14 cellular contexts compared by ENCODE assay signal in the genomic region with DNA sequence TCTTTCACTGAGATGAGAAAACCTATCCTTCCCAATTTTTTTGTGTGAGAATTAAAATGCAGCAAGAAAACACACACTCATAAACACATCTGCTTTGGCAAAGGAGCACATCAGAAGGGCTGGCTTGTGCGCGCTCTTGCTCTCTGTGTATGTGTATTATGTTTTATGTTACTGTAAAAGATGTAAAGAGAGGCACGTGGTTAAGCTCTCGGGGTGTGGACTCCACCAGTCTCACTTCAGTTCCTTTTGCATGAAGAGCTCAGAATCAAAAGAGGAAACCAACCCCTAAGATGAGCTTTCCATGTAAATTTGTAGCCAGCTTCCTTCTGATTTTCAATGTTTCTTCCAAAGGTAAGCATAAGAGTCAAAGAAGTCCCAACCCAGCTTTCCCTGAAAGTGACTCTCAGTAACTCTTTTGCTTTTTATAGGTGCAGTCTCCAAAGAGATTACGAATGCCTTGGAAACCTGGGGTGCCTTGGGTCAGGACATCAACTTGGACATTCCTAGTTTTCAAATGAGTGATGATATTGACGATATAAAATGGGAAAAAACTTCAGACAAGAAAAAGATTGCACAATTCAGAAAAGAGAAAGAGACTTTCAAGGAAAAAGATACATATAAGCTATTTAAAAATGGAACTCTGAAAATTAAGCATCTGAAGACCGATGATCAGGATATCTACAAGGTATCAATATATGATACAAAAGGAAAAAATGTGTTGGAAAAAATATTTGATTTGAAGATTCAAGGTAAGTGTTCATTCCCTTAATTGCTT. TPM values are rescaled to one million over a fixed set of nuclear protein-coding genes. Genes with fewer than 3 reads are reported as not detected.
DNase-seq lines count a peak whose midpoint lies in the region; ATAC-seq and TF ChIP-seq lines count a peak whose summit lies in the region.
"Had no signal": no experiment of that assay in that cellular context is flagged by ENCODE, and none has a peak within 500 bp of the region (broad histone marks: within the 10 kb centered on the region; RNA-seq: fewer than 3 reads in every experiment).

A gene with protein sequence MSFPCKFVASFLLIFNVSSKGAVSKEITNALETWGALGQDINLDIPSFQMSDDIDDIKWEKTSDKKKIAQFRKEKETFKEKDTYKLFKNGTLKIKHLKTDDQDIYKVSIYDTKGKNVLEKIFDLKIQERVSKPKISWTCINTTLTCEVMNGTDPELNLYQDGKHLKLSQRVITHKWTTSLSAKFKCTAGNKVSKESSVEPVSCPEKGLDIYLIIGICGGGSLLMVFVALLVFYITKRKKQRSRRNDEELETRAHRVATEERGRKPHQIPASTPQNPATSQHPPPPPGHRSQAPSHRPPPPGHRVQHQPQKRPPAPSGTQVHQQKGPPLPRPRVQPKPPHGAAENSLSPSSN (plus strand): TSS at position 228 of the 775 bp plus-strand sequence. CDS start 63 bp downstream, at position 291.

- peak; percentile 80 for DNase-seq in activated CD4-positive, alpha-beta T cell treated with anti-CD3 and anti-CD28 coated beads for 36 hours
- no peak for DNase-seq in activated CD4-positive, alpha-beta T cell treated with anti-CD3 and anti-CD28 coated beads for 1 hour
- peak; percentile 79 for DNase-seq in activated CD8-positive, alpha-beta T cell treated with anti-CD3 and anti-CD28 coated beads, Interleukin-2, amount 10 ng/mL, durations not matched to agents 7 days and 5 days
- DNase-seq in immature natural killer cell (peak; percentile 22 to 46 (median 26)), suprapubic skin (ENCODE audit: low spot score in 2 of 2) (no peak), NCI-H446 treated with DMSO at 0.1 percent for 48 hours (lab: John Stamatoyannopoulos, UW) (no peak)
- DNase-seq: NCI-H82, nephron progenitor cell, substantia nigra had no signal

- no peak within 1 kb of the TSS for H3K27ac ChIP-seq in suprapubic skin

- no peaks in the 10 kb centered on the region for H3K9me3 ChIP-seq in suprapubic skin

- H3K4me3 Mint-ChIP-seq in activated CD4-positive, alpha-beta T cell treated with anti-CD3 and anti-CD28 coated beads for 36 hours: peak within 1 kb of the TSS; percentile 93
- peak within 1 kb of the TSS; percentile 99 for H3K4me3 Mint-ChIP-seq in activated CD8-positive, alpha-beta T cell treated with anti-CD3 and anti-CD28 coated beads, Interleukin-2, amount 10 ng/mL, durations not matched to agents 7 days and 5 days
- H3K4me3 Mint-ChIP-seq in immature natural killer cell: peak within 1 kb of the TSS; percentile 92 to 99 (median 96)
- H3K4me3 Mint-ChIP-seq: nephron progenitor cell had no signal

- H3K4me1 ChIP-seq in suprapubic skin: no peaks in the 10 kb centered on the region

- intact Hi-C loops in activated CD4-positive, alpha-beta T cell treated with anti-CD3 and anti-CD28 coated beads for 36 hours (cut with DNase I, micrococcal nuclease): loop anchor here (1.0 to 10.0 kb wide), 3 partner anchors 9 to 850 kb away; a partner anchor contains a TSS

- peak within 1 kb of the TSS; percentile 10 for H3K4me3 ChIP-seq in suprapubic skin

- no peaks in the 10 kb centered on the region for H3K36me3 ChIP-seq in suprapubic skin

- H3K27me3 ChIP-seq in suprapubic skin: no peaks in the 10 kb centered on the region

- no peak for TF ChIP-seq POLR2A in suprapubic skin (IDR thresholded peaks at IDR 0.05)

- peak within 1 kb of the TSS; percentile 100 for H3K27ac Mint-ChIP-seq in activated CD4-positive, alpha-beta T cell treated with anti-CD3 and anti-CD28 coated beads for 36 hours
- H3K27ac Mint-ChIP-seq in activated CD8-positive, alpha-beta T cell treated with anti-CD3 and anti-CD28 coated beads, Interleukin-2, amount 10 ng/mL, durations not matched to agents 7 days and 5 days: peak within 1 kb of the TSS; percentile 98
- H3K27ac Mint-ChIP-seq in immature natural killer cell: peak within 1 kb of the TSS; percentile 88 to 97 (median 94)
- H3K27ac Mint-ChIP-seq: nephron progenitor cell had no signal

- TF ChIP-seq CTCF in suprapubic skin (IDR thresholded peaks at IDR 0.05): no peak

- POLR2A ChIA-PET in activated CD4-positive, alpha-beta T cell treated with anti-CD3 and anti-CD28 coated beads for 36 hours (lab: Charles Lee): interaction anchor here (0.7 to 8.0 kb wide), 12 partner anchors 10 to 308 kb away, joined by 3 to 137 read pairs (median 12); a partner anchor contains a TSS
- POLR2A ChIA-PET in activated CD8-positive, alpha-beta T cell treated with anti-CD3 and anti-CD28 coated beads, Interleukin-2, amount 10 ng/mL, durations not matched to agents 7 days and 5 days (lab: Charles Lee): interaction anchor here (0.6 to 24.5 kb wide), 17 partner anchors 9 to 305 kb away, joined by 3 to 548 read pairs (median 5); a partner anchor contains a TSS

- 78% methylated on average over 7 of the region's 7 CpGs for WGBS in suprapubic skin

- peaks cover 62% of the 10 kb centered on the region for H3K36me3 Mint-ChIP-seq in activated CD4-positive, alpha-beta T cell treated with anti-CD3 and anti-CD28 coated beads for 36 hours (ENCODE audit: low read depth)
- H3K36me3 Mint-ChIP-seq in activated CD8-positive, alpha-beta T cell treated with anti-CD3 and anti-CD28 coated beads, Interleukin-2, amount 10 ng/mL, durations not matched to agents 7 days and 5 days (ENCODE audit: low read depth): peaks cover 65% of the 10 kb centered on the region
- peaks cover 5 to 29% (median 25%) of the 10 kb centered on the region in 3 donors for H3K36me3 Mint-ChIP-seq in immature natural killer cell

- peaks cover 9% of the 10 kb centered on the region for H3K9me3 Mint-ChIP-seq in activated CD4-positive, alpha-beta T cell treated with anti-CD3 and anti-CD28 coated beads for 36 hours (ENCODE audit: low read depth)
- peaks cover 10% of the 10 kb centered on the region for H3K9me3 Mint-ChIP-seq in activated CD8-positive, alpha-beta T cell treated with anti-CD3 and anti-CD28 coated beads, Interleukin-2, amount 10 ng/mL, durations not matched to agents 7 days and 5 days (ENCODE audit: insufficient read depth)
- H3K9me3 Mint-ChIP-seq in immature natural killer cell: peaks cover 0 to 11% (median 2%) of the 10 kb centered on the region in 6 donors

- TF ChIP-seq EP300 in suprapubic skin (IDR thresholded peaks at IDR 0.05): no peak

- CTCF ChIA-PET in activated CD4-positive, alpha-beta T cell treated with anti-CD3 and anti-CD28 coated beads for 36 hours (lab: Charles Lee): interaction anchor here (0.6 to 5.6 kb wide), 12 partner anchors 9 to 73 kb away, joined by 3 to 66 read pairs (median 8); no protein-coding TSS in a partner anchor
- CTCF ChIA-PET in activated CD8-positive, alpha-beta T cell treated with anti-CD3 and anti-CD28 coated beads, Interleukin-2, amount 10 ng/mL, durations not matched to agents 7 days and 5 days (lab: Charles Lee): interaction anchor here (0.8 to 12.3 kb wide), 12 partner anchors 11 to 128 kb away, joined by 3 to 176 read pairs (median 4); no protein-coding TSS in a partner anchor

- H3K4me1 Mint-ChIP-seq in activated CD4-positive, alpha-beta T cell treated with anti-CD3 and anti-CD28 coated beads for 36 hours: peaks cover 41% of the 10 kb centered on the region
- H3K4me1 Mint-ChIP-seq in activated CD8-positive, alpha-beta T cell treated with anti-CD3 and anti-CD28 coated beads, Interleukin-2, amount 10 ng/mL, durations not matched to agents 7 days and 5 days (ENCODE audit: low read depth): peaks cover 42% of the 10 kb centered on the region
- H3K4me1 Mint-ChIP-seq in immature natural killer cell: peaks cover 53 to 60% of the 10 kb centered on the region in 2 donors
- H3K4me1 Mint-ChIP-seq: nephron progenitor cell had no signal

- ATAC-seq in activated CD4-positive, alpha-beta T cell treated with anti-CD3 and anti-CD28 coated beads for 36 hours: peak; percentile 80
- peak; percentile 75 for ATAC-seq in activated CD8-positive, alpha-beta T cell treated with anti-CD3 and anti-CD28 coated beads, Interleukin-2, amount 10 ng/mL, durations not matched to agents 7 days and 5 days
- ATAC-seq in HG02588 (IDR thresholded peaks at IDR 0.05; ENCODE audit: unreplicated experiment) (no peak), HG02759 (IDR thresholded peaks at IDR 0.05; ENCODE audit: unreplicated experiment) (no peak)
- ATAC-seq: esophagus mucosa had no signal

- H3K27me3 Mint-ChIP-seq in activated CD4-positive, alpha-beta T cell treated with anti-CD3 and anti-CD28 coated beads for 36 hours: no peaks in the 10 kb centered on the region
- no peaks in the 10 kb centered on the region for H3K27me3 Mint-ChIP-seq in activated CD8-positive, alpha-beta T cell treated with anti-CD3 and anti-CD28 coated beads, Interleukin-2, amount 10 ng/mL, durations not matched to agents 7 days and 5 days (ENCODE audit: low read depth)
- H3K27me3 Mint-ChIP-seq in immature natural killer cell (ENCODE audit: low read depth in 3 of 3): peaks cover 0 to 2% (median 0%) of the 10 kb centered on the region in 3 donors

RNA-seq across cellular contexts. Expression of the gene that starts here (rescaled TPM):
- 100 to 1,000 TPM; 287 to 291 TPM for total RNA-seq in activated CD4-positive, alpha-beta T cell treated with anti-CD3 and anti-CD28 coated beads for 36 hours
- 100 to 1,000 TPM; 186 to 189 TPM for total RNA-seq in activated CD8-positive, alpha-beta T cell treated with anti-CD3 and anti-CD28 coated beads, Interleukin-2, amount 10 ng/mL, durations not matched to agents 7 days and 5 days
- polyA plus RNA-seq in immature natural killer cell: 100 to 1,000 TPM; 246 to 341 (median 325) TPM
- total RNA-seq in suprapubic skin: 1 to 10 TPM in 1 of 4 donors, under 1 TPM in 1, not detected in 2; 0.39 to 1.7 TPM
- total RNA-seq: A673, H1 had no signal
- polyA plus RNA-seq: H1 had no signal

Comparison
In these comparisons a context has a peak if more than half of its experiments do, and no peak if none do; other contexts are left out.
1. RNA of the gene that starts here (total RNA-seq): 287 to 291 TPM in activated CD4-positive, alpha-beta T cell treated with anti-CD3 and anti-CD28 coated beads for 36 hours and 186 to 189 TPM in activated CD8-positive, alpha-beta T cell treated with anti-CD3 and anti-CD28 coated beads, Interleukin-2, amount 10 ng/mL, durations not matched to agents 7 days and 5 days; 0.39 to 1.7 TPM in suprapubic skin; every median in the first group is over 10 times any median in the second.
2. DNase-seq: peak in activated CD4-positive, alpha-beta T cell treated with anti-CD3 and anti-CD28 coated beads for 36 hours (single experiment), activated CD8-positive, alpha-beta T cell treated with anti-CD3 and anti-CD28 coated beads, Interleukin-2, amount 10 ng/mL, durations not matched to agents 7 days and 5 days (single experiment) and immature natural killer cell (3 of 3); none in activated CD4-positive, alpha-beta T cell treated with anti-CD3 and anti-CD28 coated beads for 1 hour (single experiment), suprapubic skin (0 of 2) and NCI-H446 treated with DMSO at 0.1 percent for 48 hours (single experiment).
3. ATAC-seq: peak in activated CD4-positive, alpha-beta T cell treated with anti-CD3 and anti-CD28 coated beads for 36 hours (single experiment) and activated CD8-positive, alpha-beta T cell treated with anti-CD3 and anti-CD28 coated beads, Interleukin-2, amount 10 ng/mL, durations not matched to agents 7 days and 5 days (single experiment); none in HG02588 (single experiment) and HG02759 (single experiment).
4. Peak in every context shown above with its lines, with median percentiles within 50 percentile points of each other: H3K27ac Mint-ChIP-seq and H3K4me3 Mint-ChIP-seq.